8 cellular contexts compared by ENCODE assay signal in the genomic region with DNA sequence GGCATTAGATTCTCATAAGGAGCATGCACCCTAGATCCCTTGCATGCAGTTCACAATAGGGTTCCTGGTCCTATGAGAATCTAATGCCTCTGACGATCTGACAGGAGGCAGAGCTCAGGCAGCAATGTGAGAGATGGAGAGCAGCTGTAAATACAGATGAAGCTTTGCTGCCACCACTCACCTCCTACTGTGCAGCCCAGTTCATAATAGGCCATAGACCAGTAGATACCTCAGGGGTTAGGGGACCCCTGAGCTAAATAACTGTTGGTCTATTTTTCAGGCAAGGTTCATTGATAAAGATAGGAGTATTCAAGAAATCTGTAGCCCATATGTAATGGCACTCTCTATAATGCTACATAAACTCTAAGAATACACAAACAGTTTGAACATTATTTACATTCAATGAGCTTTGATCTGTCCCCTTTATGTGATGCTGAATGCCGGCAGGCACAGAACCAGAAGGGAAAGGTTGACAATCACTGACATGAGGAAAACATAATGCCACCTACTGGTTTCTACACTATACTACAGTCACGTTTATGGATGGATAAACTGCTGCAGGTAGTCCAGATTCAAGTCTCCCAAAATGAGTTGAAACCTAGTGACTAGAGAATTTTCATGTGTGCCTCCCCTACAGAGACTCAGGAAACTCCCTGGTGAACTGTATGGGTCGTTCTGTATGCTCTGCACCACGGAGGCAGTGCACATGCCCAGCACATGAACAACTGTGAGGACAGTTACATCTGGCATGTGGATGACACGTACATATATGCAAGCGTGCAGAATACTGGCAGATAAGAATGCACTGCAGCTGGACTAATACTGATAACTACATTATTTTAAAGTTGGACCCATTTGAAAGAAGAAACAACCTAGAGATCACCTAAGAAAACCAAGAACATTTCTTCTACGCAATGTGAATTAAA.
DNase-seq lines count a peak whose midpoint lies in the region; ATAC-seq and TF ChIP-seq lines count a peak whose summit lies in the region.

No MANE protein-coding gene starts in this region.

- H3F3A ChIP-seq in OCI-LY1 (ENCODE audit: insufficient read depth, low read length) (no peaks in the 10 kb centered on the region), neural cell (ENCODE audit: insufficient read depth, low read length, poor library complexity, severe bottlenecking) (no peaks in the 10 kb centered on the region)

- H3K27ac Mint-ChIP-seq in endodermal cell: no peak overlapping the region

- H3K4me3 Mint-ChIP-seq in endodermal cell: no peak overlapping the region

- H3K27ac ChIP-seq in OCI-LY1 (ENCODE audit: low read depth, low read length, poor library complexity, severe bottlenecking) (no peak overlapping the region), endodermal cell (ENCODE audit: low read depth, low read length) (no peak overlapping the region), neural cell (ENCODE audit: low read length) (no peak overlapping the region)

- peaks cover 3% of the 10 kb centered on the region for H3K4me1 Mint-ChIP-seq in endodermal cell

- H3K27me3 ChIP-seq in OCI-LY1 (ENCODE audit: insufficient read depth, low read length) (no peaks in the 10 kb centered on the region), endodermal cell (ENCODE audit: control insufficient read depth, insufficient read depth, low read length, poor library complexity, severe bottlenecking) (no peaks in the 10 kb centered on the region), neural cell (ENCODE audit: insufficient read depth, low read depth, low read length) (no peaks in the 10 kb centered on the region)

- no peak overlapping the region for H3K4me2 ChIP-seq in OCI-LY1 (ENCODE audit: low read length)
- H3K4me2 ChIP-seq in neural cell (ENCODE audit: low read length): no peak overlapping the region

- peak; percentile 53 for DNase-seq in ELR (ENCODE audit: low read depth)
- DNase-seq in GM20000 (ENCODE audit: low spot score): peak; percentile 30
- no peak for DNase-seq in endodermal cell
- no peak for DNase-seq in hippocampal formation (lab: John Stamatoyannopoulos, UW)

- H3K4me1 ChIP-seq in OCI-LY1 (ENCODE audit: insufficient read depth, low read length, severe bottlenecking) (no peaks in the 10 kb centered on the region), endodermal cell (ENCODE audit: control insufficient read depth, insufficient read depth, low read length) (no peaks in the 10 kb centered on the region)

- no peaks in the 10 kb centered on the region for H3K9me3 Mint-ChIP-seq in endodermal cell

- H2AFZ ChIP-seq in OCI-LY1 (ENCODE audit: low read length): no peak overlapping the region
- no peak overlapping the region for H2AFZ ChIP-seq in neural cell (ENCODE audit: low read depth, low read length)

- no peaks in the 10 kb centered on the region for H3K27me3 Mint-ChIP-seq in endodermal cell (ENCODE audit: insufficient read depth)

- H3K36me3 Mint-ChIP-seq in endodermal cell (ENCODE audit: low read depth): peaks cover 33% of the 10 kb centered on the region

- TF ChIP-seq CTCF in GM20000 (IDR thresholded peaks at IDR 0.05; ENCODE audit: extremely low read depth, missing control alignments) (peak; percentile 43), OCI-LY1 (IDR thresholded peaks at IDR 0.05; ENCODE audit: low read length) (peak; percentile 50; the same call in 1 of the 2 replicates), endodermal cell (conservative IDR thresholded peaks at IDR 0.05) (peak; percentile 71), neural cell (IDR thresholded peaks at IDR 0.05; ENCODE audit: poor library complexity, severe bottlenecking) (peak; percentile 61)

- H3K9me2 ChIP-seq in OCI-LY1 (ENCODE audit: low read depth, low read length) (no peaks in the 10 kb centered on the region), neural cell (ENCODE audit: insufficient read depth, low read length) (no peaks in the 10 kb centered on the region)

- peak; percentile 32 for TF ChIP-seq RAD21 in neural cell (conservative IDR thresholded peaks at IDR 0.05)

- H3K79me2 ChIP-seq in OCI-LY1 (ENCODE audit: insufficient read depth, low read length) (no peaks in the 10 kb centered on the region), neural cell (replicated peaks; ENCODE audit: insufficient read depth, low read length) (no peaks in the 10 kb centered on the region)

- H3K9ac ChIP-seq in OCI-LY1 (ENCODE audit: low read length) (no peak overlapping the region), endodermal cell (ENCODE audit: extremely low read depth, low read length, poor library complexity, severe bottlenecking) (no peak overlapping the region), neural cell (ENCODE audit: low read length) (no peak overlapping the region)

- TF ChIP-seq EP300 in neural cell (conservative IDR thresholded peaks at IDR 0.05; ENCODE audit: poor library complexity, severe bottlenecking): no peak

- H4K20me1 ChIP-seq in OCI-LY1 (ENCODE audit: insufficient read depth, low read length) (no peaks in the 10 kb centered on the region), neural cell (ENCODE audit: insufficient read depth) (no peaks in the 10 kb centered on the region)

- 79 to 87% methylated on average over 6 to 8 of the region's 8 CpGs for WGBS in endodermal cell (ENCODE audit: insufficient coverage in 1 of 2, insufficient read length in 1 of 2), 2 experiments

- no peaks in the 10 kb centered on the region for H3K36me3 ChIP-seq in OCI-LY1 (ENCODE audit: insufficient read depth, low read length)
- peaks cover 39% of the 10 kb centered on the region for H3K36me3 ChIP-seq in endodermal cell (ENCODE audit: control insufficient read depth, insufficient read depth, low read length)
- H3K36me3 ChIP-seq in neural cell (ENCODE audit: insufficient read depth, low read length): no peaks in the 10 kb centered on the region

- H3K4me3 ChIP-seq in OCI-LY1 (ENCODE audit: low read depth, low read length, poor library complexity, severe bottlenecking) (no peak overlapping the region), endodermal cell (ENCODE audit: low read length) (no peak overlapping the region), neural cell (ENCODE audit: low read length) (no peak overlapping the region)

- ATAC-seq in HG03565 (IDR thresholded peaks at IDR 0.05; ENCODE audit: unreplicated experiment): peak; percentile 92
- ATAC-seq in GM19397 (IDR thresholded peaks at IDR 0.05; ENCODE audit: unreplicated experiment): no peak

- H3K9me3 ChIP-seq in OCI-LY1 (ENCODE audit: low read length) (no peaks in the 10 kb centered on the region), endodermal cell (ENCODE audit: control insufficient read depth, low read length) (peaks cover 15% of the 10 kb centered on the region), neural cell (ENCODE audit: low read length) (no peaks in the 10 kb centered on the region)

TF ChIP-seq in neural cell, 6 proteins besides CTCF, POLR2A, EP300 and RAD21:
- TF ChIP-seq MXI1 (conservative IDR thresholded peaks at IDR 0.05; ENCODE audit: poor library complexity, severe bottlenecking): no peak
- peak; percentile 55 for TF ChIP-seq SMC3 (conservative IDR thresholded peaks at IDR 0.05; ENCODE audit: poor library complexity)

Comparison
In these comparisons a context has a peak if more than half of its experiments do, and no peak if none do; other contexts are left out.
1. DNase-seq: peak in ELR (single experiment) and GM20000 (single experiment); none in endodermal cell (single experiment) and hippocampal formation (0 of 2).
2. Peak in every context shown above with its lines, with median percentiles within 50 percentile points of each other: CTCF ChIP-seq.